1 cellular context compared by ENCODE assay signal in the genomic region with DNA sequence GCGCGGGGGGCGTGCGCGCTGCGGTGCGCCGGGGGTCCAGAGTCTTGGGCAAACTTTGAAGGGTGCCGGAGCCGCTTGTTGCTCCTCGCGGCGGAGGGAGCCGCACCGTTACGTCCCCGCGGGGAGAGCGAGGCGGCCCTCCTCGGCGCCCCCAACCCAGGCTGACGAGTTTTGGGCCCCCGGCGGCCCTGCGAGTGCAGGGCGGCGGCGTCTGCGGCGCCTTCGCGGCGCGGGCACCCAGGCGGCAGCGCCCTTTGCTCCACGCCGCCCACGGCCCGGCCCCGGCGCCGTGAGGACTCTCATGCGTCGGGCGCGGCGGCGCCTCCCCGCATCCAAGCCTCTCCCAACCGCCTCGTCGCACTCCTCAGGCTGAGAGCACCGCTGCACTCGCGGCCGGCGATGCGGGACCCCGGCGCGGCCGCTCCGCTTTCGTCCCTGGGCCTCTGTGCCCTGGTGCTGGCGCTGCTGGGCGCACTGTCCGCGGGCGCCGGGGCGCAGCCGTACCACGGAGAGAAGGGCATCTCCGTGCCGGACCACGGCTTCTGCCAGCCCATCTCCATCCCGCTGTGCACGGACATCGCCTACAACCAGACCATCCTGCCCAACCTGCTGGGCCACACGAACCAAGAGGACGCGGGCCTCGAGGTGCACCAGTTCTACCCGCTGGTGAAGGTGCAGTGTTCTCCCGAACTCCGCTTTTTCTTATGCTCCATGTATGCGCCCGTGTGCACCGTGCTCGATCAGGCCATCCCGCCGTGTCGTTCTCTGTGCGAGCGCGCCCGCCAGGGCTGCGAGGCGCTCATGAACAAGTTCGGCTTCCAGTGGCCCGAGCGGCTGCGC.
A peak's percentile ranks its signal among the peaks of the same experiment; 100 is the strongest.
TF ChIP-seq lines count a peak whose summit lies in the region.

No MANE protein-coding gene starts in this region.

TF ChIP-seq in H1, 55 proteins besides CTCF, POLR2A, EP300 and RAD21:
- TF ChIP-seq JUND (IDR thresholded peaks at IDR 0.05; ENCODE audit: low read length): no peak
- peak; percentile 33 for TF ChIP-seq SAP30 (IDR thresholded peaks at IDR 0.05; ENCODE audit: insufficient read depth, insufficient replicate concordance, low read length)
- TF ChIP-seq, protein P1, sequence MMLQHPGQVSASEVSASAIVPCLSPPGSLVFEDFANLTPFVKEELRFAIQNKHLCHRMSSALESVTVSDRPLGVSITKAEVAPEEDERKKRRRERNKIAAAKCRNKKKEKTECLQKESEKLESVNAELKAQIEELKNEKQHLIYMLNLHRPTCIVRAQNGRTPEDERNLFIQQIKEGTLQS (IDR thresholded peaks at IDR 0.05; ENCODE audit: insufficient read depth, low read depth, low read length): no peak
- TF ChIP-seq TAF1 (IDR thresholded peaks at IDR 0.05; ENCODE audit: low read depth, low read length): 0 out of 2 replicates have a peak, but pooled peaks have one; percentile 35
- 0 out of 2 replicates have a peak, but pooled peaks have one; percentile 4 for TF ChIP-seq PHF8 (conservative IDR thresholded peaks at IDR 0.05; ENCODE audit: low read depth, low read length)
- TF ChIP-seq, protein P2, sequence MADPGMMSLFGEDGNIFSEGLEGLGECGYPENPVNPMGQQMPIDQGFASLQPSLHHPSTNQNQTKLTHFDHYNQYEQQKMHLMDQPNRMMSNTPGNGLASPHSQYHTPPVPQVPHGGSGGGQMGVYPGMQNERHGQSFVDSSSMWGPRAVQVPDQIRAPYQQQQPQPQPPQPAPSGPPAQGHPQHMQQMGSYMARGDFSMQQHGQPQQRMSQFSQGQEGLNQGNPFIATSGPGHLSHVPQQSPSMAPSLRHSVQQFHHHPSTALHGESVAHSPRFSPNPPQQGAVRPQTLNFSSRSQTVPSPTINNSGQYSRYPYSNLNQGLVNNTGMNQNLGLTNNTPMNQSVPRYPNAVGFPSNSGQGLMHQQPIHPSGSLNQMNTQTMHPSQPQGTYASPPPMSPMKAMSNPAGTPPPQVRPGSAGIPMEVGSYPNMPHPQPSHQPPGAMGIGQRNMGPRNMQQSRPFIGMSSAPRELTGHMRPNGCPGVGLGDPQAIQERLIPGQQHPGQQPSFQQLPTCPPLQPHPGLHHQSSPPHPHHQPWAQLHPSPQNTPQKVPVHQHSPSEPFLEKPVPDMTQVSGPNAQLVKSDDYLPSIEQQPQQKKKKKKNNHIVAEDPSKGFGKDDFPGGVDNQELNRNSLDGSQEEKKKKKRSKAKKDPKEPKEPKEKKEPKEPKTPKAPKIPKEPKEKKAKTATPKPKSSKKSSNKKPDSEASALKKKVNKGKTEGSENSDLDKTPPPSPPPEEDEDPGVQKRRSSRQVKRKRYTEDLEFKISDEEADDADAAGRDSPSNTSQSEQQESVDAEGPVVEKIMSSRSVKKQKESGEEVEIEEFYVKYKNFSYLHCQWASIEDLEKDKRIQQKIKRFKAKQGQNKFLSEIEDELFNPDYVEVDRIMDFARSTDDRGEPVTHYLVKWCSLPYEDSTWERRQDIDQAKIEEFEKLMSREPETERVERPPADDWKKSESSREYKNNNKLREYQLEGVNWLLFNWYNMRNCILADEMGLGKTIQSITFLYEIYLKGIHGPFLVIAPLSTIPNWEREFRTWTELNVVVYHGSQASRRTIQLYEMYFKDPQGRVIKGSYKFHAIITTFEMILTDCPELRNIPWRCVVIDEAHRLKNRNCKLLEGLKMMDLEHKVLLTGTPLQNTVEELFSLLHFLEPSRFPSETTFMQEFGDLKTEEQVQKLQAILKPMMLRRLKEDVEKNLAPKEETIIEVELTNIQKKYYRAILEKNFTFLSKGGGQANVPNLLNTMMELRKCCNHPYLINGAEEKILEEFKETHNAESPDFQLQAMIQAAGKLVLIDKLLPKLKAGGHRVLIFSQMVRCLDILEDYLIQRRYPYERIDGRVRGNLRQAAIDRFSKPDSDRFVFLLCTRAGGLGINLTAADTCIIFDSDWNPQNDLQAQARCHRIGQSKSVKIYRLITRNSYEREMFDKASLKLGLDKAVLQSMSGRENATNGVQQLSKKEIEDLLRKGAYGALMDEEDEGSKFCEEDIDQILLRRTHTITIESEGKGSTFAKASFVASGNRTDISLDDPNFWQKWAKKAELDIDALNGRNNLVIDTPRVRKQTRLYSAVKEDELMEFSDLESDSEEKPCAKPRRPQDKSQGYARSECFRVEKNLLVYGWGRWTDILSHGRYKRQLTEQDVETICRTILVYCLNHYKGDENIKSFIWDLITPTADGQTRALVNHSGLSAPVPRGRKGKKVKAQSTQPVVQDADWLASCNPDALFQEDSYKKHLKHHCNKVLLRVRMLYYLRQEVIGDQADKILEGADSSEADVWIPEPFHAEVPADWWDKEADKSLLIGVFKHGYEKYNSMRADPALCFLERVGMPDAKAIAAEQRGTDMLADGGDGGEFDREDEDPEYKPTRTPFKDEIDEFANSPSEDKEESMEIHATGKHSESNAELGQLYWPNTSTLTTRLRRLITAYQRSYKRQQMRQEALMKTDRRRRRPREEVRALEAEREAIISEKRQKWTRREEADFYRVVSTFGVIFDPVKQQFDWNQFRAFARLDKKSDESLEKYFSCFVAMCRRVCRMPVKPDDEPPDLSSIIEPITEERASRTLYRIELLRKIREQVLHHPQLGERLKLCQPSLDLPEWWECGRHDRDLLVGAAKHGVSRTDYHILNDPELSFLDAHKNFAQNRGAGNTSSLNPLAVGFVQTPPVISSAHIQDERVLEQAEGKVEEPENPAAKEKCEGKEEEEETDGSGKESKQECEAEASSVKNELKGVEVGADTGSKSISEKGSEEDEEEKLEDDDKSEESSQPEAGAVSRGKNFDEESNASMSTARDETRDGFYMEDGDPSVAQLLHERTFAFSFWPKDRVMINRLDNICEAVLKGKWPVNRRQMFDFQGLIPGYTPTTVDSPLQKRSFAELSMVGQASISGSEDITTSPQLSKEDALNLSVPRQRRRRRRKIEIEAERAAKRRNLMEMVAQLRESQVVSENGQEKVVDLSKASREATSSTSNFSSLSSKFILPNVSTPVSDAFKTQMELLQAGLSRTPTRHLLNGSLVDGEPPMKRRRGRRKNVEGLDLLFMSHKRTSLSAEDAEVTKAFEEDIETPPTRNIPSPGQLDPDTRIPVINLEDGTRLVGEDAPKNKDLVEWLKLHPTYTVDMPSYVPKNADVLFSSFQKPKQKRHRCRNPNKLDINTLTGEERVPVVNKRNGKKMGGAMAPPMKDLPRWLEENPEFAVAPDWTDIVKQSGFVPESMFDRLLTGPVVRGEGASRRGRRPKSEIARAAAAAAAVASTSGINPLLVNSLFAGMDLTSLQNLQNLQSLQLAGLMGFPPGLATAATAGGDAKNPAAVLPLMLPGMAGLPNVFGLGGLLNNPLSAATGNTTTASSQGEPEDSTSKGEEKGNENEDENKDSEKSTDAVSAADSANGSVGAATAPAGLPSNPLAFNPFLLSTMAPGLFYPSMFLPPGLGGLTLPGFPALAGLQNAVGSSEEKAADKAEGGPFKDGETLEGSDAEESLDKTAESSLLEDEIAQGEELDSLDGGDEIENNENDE (IDR thresholded peaks at IDR 0.05; ENCODE audit: insufficient replicate concordance, low read length): no peak
- peak; percentile 8 to 71; a peak in 2 of 4 replicates for TF ChIP-seq SIN3A (conservative IDR thresholded peaks at IDR 0.05 in 1 of 2, IDR thresholded peaks at IDR 0.05 in 1 of 2; ENCODE audit: low read depth in 1 of 2, low read length in 2 of 2)
- 0 out of 2 replicates have a peak, but pooled peaks have one; percentile 9 for TF ChIP-seq CREB1 (IDR thresholded peaks at IDR 0.05)
